9 cellular contexts compared by ENCODE assay signal in the genomic region with DNA sequence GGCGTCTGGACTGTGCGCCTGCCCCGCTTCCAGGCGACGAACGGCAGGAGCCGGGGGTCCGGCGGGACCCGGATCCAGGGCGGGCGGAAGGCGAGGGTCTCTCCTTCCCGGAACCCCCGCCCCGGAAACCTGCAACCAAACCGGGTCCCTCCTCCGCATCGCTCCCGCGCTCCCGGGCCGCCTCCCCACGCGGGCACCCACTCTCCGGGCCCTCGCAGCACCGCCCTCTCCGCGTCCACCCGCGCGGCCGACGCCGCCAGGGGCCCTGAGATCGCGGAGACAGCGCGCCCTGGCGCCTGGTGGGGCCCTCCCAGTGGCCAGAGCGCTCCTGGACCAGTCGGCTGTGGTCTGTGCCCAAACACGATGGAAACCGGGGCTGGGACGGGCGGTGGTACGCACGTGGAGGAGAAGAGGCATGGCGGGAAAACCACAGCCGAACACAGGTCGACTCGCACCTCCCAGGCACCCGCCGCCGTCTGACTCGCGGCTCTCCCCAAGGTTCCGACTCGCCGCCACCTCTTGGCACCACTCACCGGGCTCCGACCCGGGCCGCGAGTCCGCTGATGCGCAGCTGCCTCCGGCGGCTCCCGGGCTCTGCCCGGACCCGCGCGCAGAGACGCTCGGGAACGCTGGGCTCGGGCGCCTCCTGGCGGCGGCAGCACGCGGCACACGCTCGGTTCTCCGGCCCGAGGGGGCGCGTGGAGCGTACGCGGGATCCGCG. TPM values are rescaled to one million over a fixed set of nuclear protein-coding genes. Genes with fewer than 3 reads are reported as not detected.
DNase-seq lines count a peak whose midpoint lies in the region; FAIRE-seq and TF ChIP-seq lines count a peak whose summit lies in the region.
"Had no signal": no experiment of that assay in that cellular context is flagged by ENCODE, and none has a peak within 500 bp of the region (broad histone marks: within the 10 kb centered on the region; RNA-seq: fewer than 3 reads in every experiment).

No MANE protein-coding gene starts in this region.

- no peaks in the 10 kb centered on the region for H3K27me3 ChIP-seq in testis

- FAIRE-seq in frontal cortex (lab: Jason Lieb, UNC): no peak
- FAIRE-seq: A204.1 had no signal

- TF ChIP-seq CTCF in testis (IDR thresholded peaks at IDR 0.05): peak; percentile 73 to 79 (median 77)

- peaks cover 21% of the 10 kb centered on the region for H3K4me1 ChIP-seq in testis

- intact Hi-C loops in testis (cut with DNase I; ENCODE audit: low total_unique reads): loop anchor here (2.0 to 10.0 kb wide), 2 partner anchors 271 to 641 kb away; no protein-coding TSS in a partner anchor

- no peak overlapping the region for H3K27ac ChIP-seq in testis

- no peaks in the 10 kb centered on the region for H3K36me3 ChIP-seq in testis (ENCODE audit: low read depth, missing control alignments)

- WGBS in testis, 2 donors: 1 to 4% methylated on average over 21 to 86 of the region's 95 CpGs

- H3K9me3 ChIP-seq in testis: no peaks in the 10 kb centered on the region

- no peak for TF ChIP-seq POLR2A in testis (IDR thresholded peaks at IDR 0.05)

- peak overlapping the region; percentile 36 to 56 for H3K4me3 ChIP-seq in testis

- peak; percentile 27 to 82 (median 79) for DNase-seq in NCI-H1417 (lab: John Stamatoyannopoulos, UW)
- no peak for DNase-seq in NCI-H1417 treated with DMSO at 0.1 percent for 48 hours (lab: John Stamatoyannopoulos, UW)
- peak; percentile 31 to 68 for DNase-seq in NOMO-1 (lab: John Stamatoyannopoulos, UW; ENCODE audit: unreplicated experiment in 2 of 2)
- DNase-seq in activated gamma-delta T cell (lab: John Stamatoyannopoulos, UW): peak; percentile 27
- peak; percentile 83 to 85 for DNase-seq in frontal cortex (ENCODE audit: low spot score in 2 of 2)
- peak in 41 of 56 donors; percentile 39 to 84 (median 63) for DNase-seq in nucleus accumbens (lab: John Stamatoyannopoulos, UW)
- DNase-seq in testis: peak; percentile 65
- DNase-seq in amniotic stem cell (lab: John Stamatoyannopoulos, UW): no peak

RNA-seq across cellular contexts. Expression of a gene that starts 7.9 kb away (rescaled TPM):
- 0.41 TPM for total RNA-seq in frontal cortex
- under 1 TPM in 1 of 2 donors, not detected in 1; 0.16 TPM for total RNA-seq in testis
- not detected for polyA plus RNA-seq in testis (ENCODE audit: insufficient read depth, low read depth, low replicate concordance)

Comparison
In these comparisons a context has a peak if more than half of its experiments do, and no peak if none do; other contexts are left out.
1. DNase-seq: peak in NCI-H1417 (3 of 3), NOMO-1 (2 of 2), activated gamma-delta T cell (single experiment), frontal cortex (2 of 2), nucleus accumbens (41 of 56) and testis (single experiment); none in NCI-H1417 treated with DMSO at 0.1 percent for 48 hours (single experiment) and amniotic stem cell (single experiment).